In the genomic region with DNA sequence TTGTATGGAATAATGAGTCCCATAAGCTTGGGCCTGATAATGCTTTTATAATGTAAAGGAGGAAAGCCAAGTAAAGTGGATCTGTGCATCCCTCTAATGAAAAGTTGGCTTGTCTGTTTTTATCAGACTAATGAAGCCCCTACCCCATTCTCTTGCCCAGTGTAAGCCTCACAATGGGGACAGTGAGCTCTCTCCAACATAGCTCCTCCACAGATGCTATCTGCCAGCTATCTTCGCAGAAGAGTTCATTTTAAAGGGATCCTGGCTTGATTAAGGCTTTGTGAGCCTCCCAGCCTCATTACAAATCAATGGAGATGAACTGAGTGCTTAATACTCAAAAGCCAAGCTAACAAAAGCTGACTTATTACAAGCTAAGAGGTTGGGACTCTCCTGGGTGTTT, we compare ENCODE assay signal across 21 cellular contexts.
"Had no signal": no experiment of that assay in that cellular context is flagged by ENCODE, and none has a peak within 500 bp of the region (broad histone marks: within the 10 kb centered on the region; RNA-seq: fewer than 3 reads in every experiment).

No MANE protein-coding gene starts in this region.

- H2AFZ ChIP-seq: parathyroid adenoma had no signal

- H3K4me3 Mint-ChIP-seq: naive thymus-derived CD4-positive, alpha-beta T cell; nephron progenitor cell; stimulated activated naive CD8-positive, alpha-beta T cell treated with anti-CD3 and anti-CD28 coated beads, Interleukin-15, amount 100 ng/mL, for 72 hours had no signal

- H3K27ac ChIP-seq: dorsolateral prefrontal cortex, left lung, neutrophil, parathyroid adenoma, right lobe of liver, suprapubic skin, transverse colon, upper lobe of right lung, uterus had no signal

- H3K36me3 Mint-ChIP-seq: naive thymus-derived CD4-positive, alpha-beta T cell had no signal

- H3K79me2 ChIP-seq: parathyroid adenoma had no signal

- DNase-seq: dorsolateral prefrontal cortex; effector CD4-positive, alpha-beta T cell; kidney; left lung; mesenchymal stem cell; midbrain; naive thymus-derived CD4-positive, alpha-beta T cell; nephron progenitor cell; right lobe of liver; small intestine; stimulated activated CD4-positive, alpha-beta T cell treated with anti-CD3 and anti-CD28 coated beads, Interleukin-15, amount 100 ng/mL, for 24 hours; stimulated activated CD4-positive, alpha-beta T cell treated with anti-CD3 and anti-CD28 coated beads, Interleukin-2, amount 100 ng/mL, for 48 hours; stimulated activated naive CD4-positive, alpha-beta T cell; stimulated activated naive CD8-positive, alpha-beta T cell treated with anti-CD3 and anti-CD28 coated beads, Interleukin-15, amount 100 ng/mL, for 72 hours; transverse colon; upper lobe of right lung; uterus had no signal

- H3K9me3 Mint-ChIP-seq: nephron progenitor cell had no signal

- H3K27me3 ChIP-seq: dorsolateral prefrontal cortex, left lung, neutrophil, right lobe of liver, suprapubic skin, transverse colon, upper lobe of right lung, uterus had no signal

- ATAC-seq: left lung; naive thymus-derived CD4-positive, alpha-beta T cell; right lobe of liver; stimulated activated naive CD8-positive, alpha-beta T cell treated with anti-CD3 and anti-CD28 coated beads, Interleukin-15, amount 100 ng/mL, for 72 hours; upper lobe of right lung had no signal

- H3K27me3 Mint-ChIP-seq: naive thymus-derived CD4-positive, alpha-beta T cell; stimulated activated naive CD8-positive, alpha-beta T cell treated with anti-CD3 and anti-CD28 coated beads, Interleukin-15, amount 100 ng/mL, for 72 hours had no signal

- H3K9ac ChIP-seq: parathyroid adenoma had no signal

- H3K4me3 ChIP-seq: dorsolateral prefrontal cortex, left lung, right lobe of liver, suprapubic skin, transverse colon, upper lobe of right lung, uterus had no signal

- H3K9me3 ChIP-seq: left lung, neutrophil, right lobe of liver, suprapubic skin, transverse colon, upper lobe of right lung, uterus had no signal

- H3K36me3 ChIP-seq: left lung, neutrophil, right lobe of liver, suprapubic skin, transverse colon, upper lobe of right lung, uterus had no signal

- H3K4me1 Mint-ChIP-seq: naive thymus-derived CD4-positive, alpha-beta T cell; stimulated activated naive CD8-positive, alpha-beta T cell treated with anti-CD3 and anti-CD28 coated beads, Interleukin-15, amount 100 ng/mL, for 72 hours had no signal

- H3K27ac Mint-ChIP-seq: naive thymus-derived CD4-positive, alpha-beta T cell; nephron progenitor cell; progenitor cell of endocrine pancreas; stimulated activated naive CD8-positive, alpha-beta T cell treated with anti-CD3 and anti-CD28 coated beads, Interleukin-15, amount 100 ng/mL, for 72 hours had no signal

- H3K4me1 ChIP-seq: left lung, parathyroid adenoma, right lobe of liver, suprapubic skin, transverse colon, upper lobe of right lung, uterus had no signal
